Comparison of ENCODE assay signal across 21 cellular contexts in genomic region chr5:9192286-9192685, GRCh38.
DNase-seq lines count a peak whose midpoint lies in the region; ATAC-seq and TF ChIP-seq lines count a peak whose summit lies in the region.
"Had no signal": no experiment of that assay in that cellular context is flagged by ENCODE, and none has a peak within 500 bp of the region (broad histone marks: within the 10 kb centered on the region; RNA-seq: fewer than 3 reads in every experiment).

No MANE protein-coding gene starts in this region.

- H3K36me3 Mint-ChIP-seq in brain (peaks cover 12% of the 10 kb centered on the region), HFFc6 (ENCODE audit: low read depth) (peaks cover 50% of the 10 kb centered on the region)
- H3K36me3 Mint-ChIP-seq: CD4-positive, CD25-positive, alpha-beta regulatory T cell; T-cell had no signal

- no peak overlapping the region for H3K27ac ChIP-seq in mesenchymal stem cell (ENCODE audit: low read length, poor library complexity, severe bottlenecking)
- no peak overlapping the region for H3K27ac ChIP-seq in heart right ventricle
- no peak overlapping the region for H3K27ac ChIP-seq in spleen
- H3K27ac ChIP-seq: 22Rv1, SK-N-MC had no signal

- no peak overlapping the region for H4K8ac ChIP-seq in mesenchymal stem cell (ENCODE audit: low read length)

- no peak overlapping the region for H3K9ac ChIP-seq in mesenchymal stem cell (ENCODE audit: low read length)

- H3K36me3 ChIP-seq in mesenchymal stem cell (ENCODE audit: control insufficient read depth in 1 of 2, insufficient read depth in 2 of 2, low read depth in 1 of 2, low read length in 2 of 2) (peaks cover 0 to 18% of the 10 kb centered on the region in 2 experiments), heart right ventricle (peaks cover 0 to 22% (median 0%) of the 10 kb centered on the region in 9 donors), spleen (no peaks in the 10 kb centered on the region)

- no peak overlapping the region for H3K14ac ChIP-seq in mesenchymal stem cell (ENCODE audit: low read length in 2 of 2)

- H3K4me1 Mint-ChIP-seq in brain (peaks cover 65% of the 10 kb centered on the region), HFFc6 (ENCODE audit: low read depth) (peaks cover 61% of the 10 kb centered on the region)
- H3K4me1 Mint-ChIP-seq: B cell; CD4-positive, CD25-positive, alpha-beta regulatory T cell; T-cell had no signal

- H2BK120ac ChIP-seq in mesenchymal stem cell (ENCODE audit: low read depth, low read length), result no peak overlapping the region

- peak overlapping the region; percentile 8 for H4K91ac ChIP-seq in mesenchymal stem cell (ENCODE audit: low read length)

- H3K27me3 Mint-ChIP-seq in brain (peaks cover 5% of the 10 kb centered on the region), HFFc6 (ENCODE audit: insufficient read depth) (peaks cover 2% of the 10 kb centered on the region; the same call in 1 of the 2 replicates)
- H3K27me3 Mint-ChIP-seq: CD4-positive, CD25-positive, alpha-beta regulatory T cell; T-cell had no signal

- H2BK15ac ChIP-seq in mesenchymal stem cell (ENCODE audit: low read depth, poor library complexity, severe bottlenecking), result no peak overlapping the region

- no peaks in the 10 kb centered on the region for H3K9me3 ChIP-seq in mesenchymal stem cell (ENCODE audit: control insufficient read depth, low read length)
- H3K9me3 ChIP-seq in heart right ventricle, result no peaks in the 10 kb centered on the region
- H3K9me3 ChIP-seq in spleen, result no peaks in the 10 kb centered on the region

- H3K4me3 ChIP-seq in mesenchymal stem cell (ENCODE audit: insufficient read depth in 1 of 2, low read depth in 1 of 2, low read length in 2 of 2), result no peak overlapping the region
- H3K4me3 ChIP-seq in heart right ventricle, result no peak overlapping the region
- H3K4me3 ChIP-seq in spleen, result no peak overlapping the region
- H3K4me3 ChIP-seq: K562, SK-N-MC had no signal

- H3K27ac Mint-ChIP-seq in brain, result peak overlapping the region; percentile 0 to 52 (median 13)
- no peak overlapping the region for H3K27ac Mint-ChIP-seq in HFFc6
- H3K27ac Mint-ChIP-seq: B cell; CD4-positive, CD25-positive, alpha-beta regulatory T cell; T-cell had no signal

- H3K4me2 ChIP-seq in mesenchymal stem cell (ENCODE audit: low read length, poor library complexity, severe bottlenecking), result no peak overlapping the region

- ATAC-seq in heart right ventricle, result no peak
- ATAC-seq: HCT116, K562, Right ventricle myocardium inferior, T-cell had no signal

- WGBS in mesenchymal stem cell, result 68% methylated on average over 1 of the region's 1 CpG
- 77 to 81% methylated on average over 1 of the region's 1 CpG for WGBS in heart right ventricle, 2 donors
- 60 to 80% (median 68%) methylated on average over 1 of the region's 1 CpG for WGBS in spleen, 5 donors

- intact Hi-C loops in heart right ventricle (cut with DNase I), result no loop called here
- intact Hi-C loops in spleen (cut with DNase I; ENCODE audit: low total_unique reads), result no loop called here

- H3K23ac ChIP-seq in mesenchymal stem cell (ENCODE audit: low read length in 2 of 2), result no peak overlapping the region

- peaks cover 4% of the 10 kb centered on the region for H3K79me1 ChIP-seq in mesenchymal stem cell (replicated peaks; ENCODE audit: low read length, poor library complexity, severe bottlenecking)

- no peak for TF ChIP-seq CTCF in brain (conservative IDR thresholded peaks at IDR 0.05)
- no peak for TF ChIP-seq CTCF in HFFc6 (IDR thresholded peaks at IDR 0.05)
- TF ChIP-seq CTCF in heart right ventricle (IDR thresholded peaks at IDR 0.05), result no peak
- TF ChIP-seq CTCF in spleen (IDR thresholded peaks at IDR 0.05 in 8 of 11, conservative IDR thresholded peaks at IDR 0.05 in 3 of 11), result no peak

- no peak overlapping the region for H3K4ac ChIP-seq in mesenchymal stem cell (ENCODE audit: low read depth in 1 of 2, low read length in 2 of 2)

- no peak overlapping the region for H3K18ac ChIP-seq in mesenchymal stem cell (ENCODE audit: low read depth in 1 of 2, low read length in 2 of 2)

- no peak overlapping the region for H2BK12ac ChIP-seq in mesenchymal stem cell (ENCODE audit: low read length in 2 of 2)

- peaks cover 14% of the 10 kb centered on the region for H3K4me1 ChIP-seq in mesenchymal stem cell (ENCODE audit: control insufficient read depth, insufficient read depth, low read depth, low read length)
- no peaks in the 10 kb centered on the region for H3K4me1 ChIP-seq in heart right ventricle
- H3K4me1 ChIP-seq in spleen, result no peaks in the 10 kb centered on the region

- no peak overlapping the region for H2AFZ ChIP-seq in mesenchymal stem cell (ENCODE audit: low read depth, low read length)

- H2AK5ac ChIP-seq in mesenchymal stem cell (ENCODE audit: low read length, severe bottlenecking), result no peak overlapping the region

- no peak for TF ChIP-seq POLR2A in spleen (IDR thresholded peaks at IDR 0.05)

- H3K4me3 Mint-ChIP-seq in brain, result no peak overlapping the region
- no peak overlapping the region for H3K4me3 Mint-ChIP-seq in HFFc6
- H3K4me3 Mint-ChIP-seq: B cell; CD4-positive, CD25-positive, alpha-beta regulatory T cell; T-cell had no signal

- H3K9me3 Mint-ChIP-seq in brain (no peaks in the 10 kb centered on the region), HFFc6 (no peaks in the 10 kb centered on the region)

- DNase-seq in DMS79 treated with DMSO at 0.1 percent for 48 hours (lab: John Stamatoyannopoulos, UW) (peak; percentile 3), DMS79 (lab: John Stamatoyannopoulos, UW) (no peak), mesenchymal stem cell (no peak), HFFc6 (no peak), heart right ventricle (no peak), spleen (no peak), NCI-H774 (lab: John Stamatoyannopoulos, UW) (no peak)
- DNase-seq: CD4-positive, CD25-positive, alpha-beta regulatory T cell; COR-L47; EL; GOT3; NCI-H1105; NCI-H510A treated with DMSO at 0.1 percent for 48 hours; T-cell had no signal

- no peaks in the 10 kb centered on the region for H3K27me3 ChIP-seq in mesenchymal stem cell (ENCODE audit: control insufficient read depth in 1 of 2, insufficient read depth in 1 of 2, low read length in 2 of 2)
- no peaks in the 10 kb centered on the region for H3K27me3 ChIP-seq in heart right ventricle
- no peaks in the 10 kb centered on the region for H3K27me3 ChIP-seq in spleen (replicated peaks in 1 of 7)

- H2BK5ac ChIP-seq in mesenchymal stem cell (ENCODE audit: low read depth, low read length, poor library complexity, severe bottlenecking), result no peak overlapping the region
